ENCODE assay signal across 24 cellular contexts in the genomic region with DNA sequence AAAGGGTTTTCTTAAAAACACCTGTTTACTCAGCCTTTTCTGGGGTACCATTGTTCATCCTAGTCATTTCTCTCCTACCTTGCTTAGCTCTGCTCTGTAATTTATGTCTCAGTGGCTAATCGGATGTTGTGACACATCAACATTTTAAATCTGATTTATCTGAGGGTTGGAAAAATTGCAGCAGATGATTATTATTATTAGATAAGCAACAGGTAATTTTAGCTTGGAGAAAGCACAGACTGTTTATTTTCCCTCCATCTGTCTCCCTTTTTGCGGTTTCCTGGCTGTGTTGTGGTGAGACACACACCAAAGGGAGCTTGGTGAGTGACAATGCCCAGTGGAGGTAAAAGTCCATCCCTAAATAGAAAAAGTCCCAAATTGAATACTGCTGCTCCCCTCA.
"Had no signal": no experiment of that assay in that cellular context is flagged by ENCODE, and none has a peak within 500 bp of the region (broad histone marks: within the 10 kb centered on the region; RNA-seq: fewer than 3 reads in every experiment).

No MANE protein-coding gene starts in this region.

- H3K27me3 Mint-ChIP-seq: activated B cell treated with CpG ODN at 0.5 μM for 24 hours, brain had no signal

- H3K27ac ChIP-seq: KMS-11, SJSA1 had no signal

- H3K9me3 Mint-ChIP-seq: activated B cell treated with CpG ODN at 0.5 μM for 24 hours; activated CD4-positive, alpha-beta memory T cell treated with anti-CD3 and anti-CD28 coated beads, Interleukin-2, amount 10 ng/mL, durations not matched to agents 7 days and 5 days; activated naive CD4-positive, alpha-beta T cell treated with anti-CD3 and anti-CD28 coated beads for 36 hours; activated T-helper 17 cell treated with anti-CD3 and anti-CD28 coated beads, Interleukin-2, amount 50 U/mL, for 72 hours; brain; central memory CD8-positive, alpha-beta T cell; T-cell had no signal

- H3K4me1 Mint-ChIP-seq: activated B cell treated with CpG ODN at 0.5 μM for 24 hours; activated CD4-positive, alpha-beta memory T cell treated with anti-CD3 and anti-CD28 coated beads, Interleukin-2, amount 10 ng/mL, durations not matched to agents 7 days and 5 days; activated T-helper 17 cell treated with anti-CD3 and anti-CD28 coated beads, Interleukin-2, amount 50 U/mL, for 72 hours; central memory CD8-positive, alpha-beta T cell; T-cell had no signal

- H3K4me3 ChIP-seq: SJSA1 had no signal

- ATAC-seq: activated T-helper 17 cell treated with anti-CD3 and anti-CD28 coated beads, Interleukin-2, amount 50 U/mL, for 72 hours; PC-3; T-cell had no signal

- H3K36me3 ChIP-seq: SJSA1 had no signal

- H3K9me3 ChIP-seq: SJSA1 had no signal

- H3K4me2 ChIP-seq: KMS-11 had no signal

- H3K27me3 ChIP-seq: SJSA1 had no signal

- DNase-seq: activated B cell treated with CpG ODN at 0.5 μM for 24 hours; activated CD4-positive, alpha-beta memory T cell treated with anti-CD3 and anti-CD28 coated beads, Interleukin-2, amount 10 ng/mL, durations not matched to agents 7 days and 5 days; activated CD4-positive, alpha-beta T cell treated with anti-CD3 and anti-CD28 coated beads, Interleukin-2, amount 50 U/mL, for 1 hour; activated gamma-delta T cell; activated naive CD4-positive, alpha-beta T cell treated with anti-CD3 and anti-CD28 coated beads for 36 hours; activated T-cell treated with anti-CD3 and anti-CD28 coated beads for 4 hours; activated T-cell treated with anti-CD3 and anti-CD28 coated beads, Interleukin-2, amount 50 U/mL, for 48 hours; MV-4-11; NCI-H1417 treated with DMSO at 0.1 percent for 48 hours; NCI-H2171; NCI-H345; NCI-H510A; NCI-H526 treated with DMSO at 0.1 percent for 48 hours; PC-3; SHP77; T-cell; T-helper 2 cell; T1000 had no signal

- H3K9ac ChIP-seq: KMS-11 had no signal

- H3K4me3 Mint-ChIP-seq: activated B cell treated with CpG ODN at 0.5 μM for 24 hours; activated CD4-positive, alpha-beta memory T cell treated with anti-CD3 and anti-CD28 coated beads, Interleukin-2, amount 10 ng/mL, durations not matched to agents 7 days and 5 days; activated naive CD4-positive, alpha-beta T cell treated with anti-CD3 and anti-CD28 coated beads for 36 hours; activated naive CD8-positive, alpha-beta T cell; activated T-helper 17 cell treated with anti-CD3 and anti-CD28 coated beads, Interleukin-2, amount 50 U/mL, for 72 hours; brain; central memory CD8-positive, alpha-beta T cell; T-cell had no signal

- H3K4me1 ChIP-seq: SJSA1 had no signal

- H3K36me3 Mint-ChIP-seq: activated naive CD8-positive, alpha-beta T cell; brain; T-cell had no signal

- H3K27ac Mint-ChIP-seq: activated B cell treated with CpG ODN at 0.5 μM for 24 hours; activated CD4-positive, alpha-beta memory T cell treated with anti-CD3 and anti-CD28 coated beads, Interleukin-2, amount 10 ng/mL, durations not matched to agents 7 days and 5 days; activated naive CD4-positive, alpha-beta T cell treated with anti-CD3 and anti-CD28 coated beads for 36 hours; activated naive CD8-positive, alpha-beta T cell; activated T-helper 17 cell treated with anti-CD3 and anti-CD28 coated beads, Interleukin-2, amount 50 U/mL, for 72 hours; brain; T-cell had no signal
